ENCODE assay signal across 1 cellular context in genomic region chr11:120715239-120715638, GRCh38.
TF ChIP-seq lines count a peak whose summit lies in the region.

No MANE protein-coding gene starts in this region.

TF ChIP-seq in liver, 16 proteins besides CTCF, POLR2A, EP300 and RAD21 (continued from another document):
- TF ChIP-seq MAX (IDR thresholded peaks at IDR 0.05) (no peak), SP1 (IDR thresholded peaks at IDR 0.05) (no peak), JUND (IDR thresholded peaks at IDR 0.05) (no peak)
